Comparison of ENCODE assay signal across 13 cellular contexts in genomic region chr4:100079264-100079663, GRCh38.
"Had no signal": no experiment of that assay in that cellular context is flagged by ENCODE, and none has a peak within 500 bp of the region (broad histone marks: within the 10 kb centered on the region; RNA-seq: fewer than 3 reads in every experiment).

No MANE protein-coding gene starts in this region.

- H3K36me3 Mint-ChIP-seq: memory B cell had no signal

- H3K27ac Mint-ChIP-seq: memory B cell, nephron progenitor cell had no signal

- H3K4me3 Mint-ChIP-seq: memory B cell, nephron progenitor cell had no signal

- H3K9me3 Mint-ChIP-seq: memory B cell, nephron progenitor cell had no signal

- H3K27me3 ChIP-seq: adrenal gland, left lung, transverse colon had no signal

- H3K4me1 Mint-ChIP-seq: memory B cell, nephron progenitor cell had no signal

- H3K4me3 ChIP-seq: adrenal gland, gastrocnemius medialis, left lung, SK-N-MC, transverse colon had no signal

- H3K36me3 ChIP-seq: adrenal gland, gastrocnemius medialis, left lung, transverse colon had no signal

- H3K9me3 ChIP-seq: adrenal gland, gastrocnemius medialis, left lung, transverse colon had no signal

- H3K4me1 ChIP-seq: adrenal gland, gastrocnemius medialis, left lung, transverse colon had no signal

- DNase-seq: activated CD4-positive, alpha-beta T cell treated with anti-CD3 and anti-CD28 coated beads, Interleukin-2, amount 50 U/mL, for 4 hours; activated CD4-positive, CD25-positive, alpha-beta regulatory T cell; activated gamma-delta T cell; adrenal gland; cortex of kidney; effector CD8-positive, alpha-beta T cell; gastrocnemius medialis; left lung; nephron progenitor cell; substantia nigra; transverse colon had no signal

- ATAC-seq: gastrocnemius medialis, left lung had no signal
